ENCODE assay signal across 19 cellular contexts in genomic region chr1:109235137-109235536, GRCh38. TPM values are rescaled to one million over a fixed set of nuclear protein-coding genes. Genes with fewer than 3 reads are reported as not detected.
A peak's percentile ranks its signal among the peaks of the same experiment; 100 is the strongest.
DNase-seq lines count a peak whose midpoint lies in the region.
"Had no signal": no experiment of that assay in that cellular context is flagged by ENCODE, and none has a peak within 500 bp of the region (broad histone marks: within the 10 kb centered on the region; RNA-seq: fewer than 3 reads in every experiment).

No MANE protein-coding gene starts in this region.

- H3K36me3 Mint-ChIP-seq in activated CD4-positive, alpha-beta memory T cell treated with anti-CD3 and anti-CD28 coated beads for 36 hours, result peaks cover 42% of the 10 kb centered on the region
- peaks cover 60% of the 10 kb centered on the region for H3K36me3 Mint-ChIP-seq in activated CD4-positive, alpha-beta memory T cell treated with anti-CD3 and anti-CD28 coated beads, Interleukin-2, amount 10 ng/mL, durations not matched to agents 7 days and 5 days (ENCODE audit: low read depth)
- H3K36me3 Mint-ChIP-seq in CD4-positive, alpha-beta memory T cell, result peaks cover 43 to 75% of the 10 kb centered on the region in 2 donors
- peaks cover 66% of the 10 kb centered on the region for H3K36me3 Mint-ChIP-seq in activated T-helper 1 cell treated with anti-CD3 and anti-CD28 coated beads, Interleukin-12 subunit alpha, Interleukin-12 subunit beta, Interleukin-2, Interleukin-4 antibody, amounts not matched to agents 30 ng/mL and 10 ng/mL and 1 ng/mL, durations not matched to agents 14 hours and 24 hours and 36 hours (ENCODE audit: low read depth)

- H3K27me3 Mint-ChIP-seq in activated CD4-positive, alpha-beta memory T cell treated with anti-CD3 and anti-CD28 coated beads for 36 hours, result no peaks in the 10 kb centered on the region
- H3K27me3 Mint-ChIP-seq in activated CD4-positive, alpha-beta memory T cell treated with anti-CD3 and anti-CD28 coated beads, Interleukin-2, amount 10 ng/mL, durations not matched to agents 7 days and 5 days, result no peaks in the 10 kb centered on the region
- no peaks in the 10 kb centered on the region for H3K27me3 Mint-ChIP-seq in CD4-positive, alpha-beta memory T cell
- no peaks in the 10 kb centered on the region for H3K27me3 Mint-ChIP-seq in activated T-helper 1 cell treated with anti-CD3 and anti-CD28 coated beads, Interleukin-12 subunit alpha, Interleukin-12 subunit beta, Interleukin-2, Interleukin-4 antibody, amounts not matched to agents 30 ng/mL and 10 ng/mL and 1 ng/mL, durations not matched to agents 14 hours and 24 hours and 36 hours (ENCODE audit: insufficient read depth)
- H3K27me3 Mint-ChIP-seq: CD8-positive, alpha-beta memory T cell had no signal

- H3K4me2 ChIP-seq in neuronal stem cell (ENCODE audit: insufficient read depth, low read length, poor library complexity, severe bottlenecking), result no peak overlapping the region
- H3K4me2 ChIP-seq: PC-9 had no signal

- no peaks in the 10 kb centered on the region for H3K9me3 ChIP-seq in CD4-positive, alpha-beta memory T cell (ENCODE audit: control insufficient read depth in 1 of 2, low read length in 2 of 2)
- no peaks in the 10 kb centered on the region for H3K9me3 ChIP-seq in neuronal stem cell (replicated peaks in 1 of 2; ENCODE audit: control insufficient read depth in 2 of 2, insufficient read depth in 1 of 2, low read depth in 1 of 2, low read length in 2 of 2)
- H3K9me3 ChIP-seq: MG63 had no signal

- CTCF ChIA-PET in activated CD4-positive, alpha-beta memory T cell treated with anti-CD3 and anti-CD28 coated beads for 36 hours (lab: Charles Lee), result no interaction called here
- CTCF ChIA-PET in activated CD4-positive, alpha-beta memory T cell treated with anti-CD3 and anti-CD28 coated beads, Interleukin-2, amount 10 ng/mL, durations not matched to agents 7 days and 5 days (lab: Charles Lee), result no interaction called here
- CTCF ChIA-PET in CD4-positive, alpha-beta memory T cell (lab: Charles Lee; ENCODE audit: partially characterized antibody), result no interaction called here

- H3K14ac ChIP-seq in neuronal stem cell (ENCODE audit: low read length), result no peak overlapping the region

- intact Hi-C loops in activated CD4-positive, alpha-beta memory T cell treated with anti-CD3 and anti-CD28 coated beads for 36 hours (cut with micrococcal nuclease), result no loop called here
- intact Hi-C loops in CD4-positive, alpha-beta memory T cell (cut with micrococcal nuclease), result no loop called here
- intact Hi-C loops in activated T-helper 1 cell treated with anti-CD3 and anti-CD28 coated beads, Interleukin-12 subunit alpha, Interleukin-12 subunit beta, Interleukin-2, Interleukin-4 antibody, amounts not matched to agents 30 ng/mL and 10 ng/mL and 1 ng/mL, durations not matched to agents 14 hours and 24 hours and 36 hours (cut with micrococcal nuclease), result no loop called here

- DNase-seq in activated CD4-positive, alpha-beta memory T cell treated with anti-CD3 and anti-CD28 coated beads for 36 hours, result no peak
- DNase-seq in activated CD4-positive, alpha-beta memory T cell treated with anti-CD3 and anti-CD28 coated beads, Interleukin-2, amount 10 ng/mL, durations not matched to agents 7 days and 5 days, result no peak
- DNase-seq in CD4-positive, alpha-beta memory T cell, result no peak
- DNase-seq in activated T-helper 1 cell treated with anti-CD3 and anti-CD28 coated beads, Interleukin-12 subunit alpha, Interleukin-12 subunit beta, Interleukin-2, Interleukin-4 antibody, amounts not matched to agents 30 ng/mL and 10 ng/mL and 1 ng/mL, durations not matched to agents 14 hours and 24 hours and 36 hours (ENCODE audit: low spot score), result no peak
- DNase-seq in neuronal stem cell (ENCODE audit: low spot score) (no peak), NCI-H128 (lab: John Stamatoyannopoulos, UW; ENCODE audit: unreplicated experiment) (no peak), islet precursor cell (no peak)
- DNase-seq: CD8-positive, alpha-beta memory T cell; DMS53; GOT3; Kasumi-1; MG63; NCI-H1092; NCI-H146; NCI-H2029 treated with DMSO at 0.1 percent for 48 hours; NCI-H2171; NCI-H526; PC-9 had no signal

- peak overlapping the region; percentile 9 for H3K27ac Mint-ChIP-seq in activated CD4-positive, alpha-beta memory T cell treated with anti-CD3 and anti-CD28 coated beads for 36 hours
- H3K27ac Mint-ChIP-seq in activated CD4-positive, alpha-beta memory T cell treated with anti-CD3 and anti-CD28 coated beads, Interleukin-2, amount 10 ng/mL, durations not matched to agents 7 days and 5 days, result no peak overlapping the region
- peak overlapping the region in 4 of 7 donors; percentile 5 to 85 (median 70) for H3K27ac Mint-ChIP-seq in CD4-positive, alpha-beta memory T cell
- H3K27ac Mint-ChIP-seq in activated T-helper 1 cell treated with anti-CD3 and anti-CD28 coated beads, Interleukin-12 subunit alpha, Interleukin-12 subunit beta, Interleukin-2, Interleukin-4 antibody, amounts not matched to agents 30 ng/mL and 10 ng/mL and 1 ng/mL, durations not matched to agents 14 hours and 24 hours and 36 hours, result peak overlapping the region; percentile 48

- peaks cover 68% of the 10 kb centered on the region for H3K36me3 ChIP-seq in CD4-positive, alpha-beta memory T cell (ENCODE audit: insufficient read depth, low read length)
- peaks cover 47 to 98% of the 10 kb centered on the region in 2 donors for H3K36me3 ChIP-seq in neuronal stem cell (replicated peaks in 1 of 2; ENCODE audit: control insufficient read depth in 2 of 2, insufficient read depth in 2 of 2, low read length in 2 of 2)

- H2BK5ac ChIP-seq in neuronal stem cell (ENCODE audit: low read length), result no peak overlapping the region

- no peak overlapping the region for H2AFZ ChIP-seq in neuronal stem cell (ENCODE audit: low read length)
- H2AFZ ChIP-seq: PC-9 had no signal

- no peak overlapping the region for H4K91ac ChIP-seq in neuronal stem cell (ENCODE audit: low read depth, low read length, poor library complexity)

- H3K18ac ChIP-seq in neuronal stem cell (ENCODE audit: low read length), result peak overlapping the region; percentile 22

- H2BK15ac ChIP-seq in neuronal stem cell (ENCODE audit: low read length), result no peak overlapping the region

- H3K79me1 ChIP-seq in neuronal stem cell (ENCODE audit: low read depth, low read length), result no peaks in the 10 kb centered on the region

- H3K23ac ChIP-seq in neuronal stem cell (ENCODE audit: low read depth, low read length, poor library complexity), result no peak overlapping the region

- no peak overlapping the region for H3K4ac ChIP-seq in neuronal stem cell (ENCODE audit: low read length)

- no peaks in the 10 kb centered on the region for H3K27me3 ChIP-seq in CD4-positive, alpha-beta memory T cell (ENCODE audit: insufficient read depth, low read length)
- H3K27me3 ChIP-seq in neuronal stem cell (ENCODE audit: control insufficient read depth in 3 of 3, insufficient read depth in 3 of 3, low read depth in 1 of 3, low read length in 3 of 3), result no peaks in the 10 kb centered on the region
- H3K27me3 ChIP-seq: MG63 had no signal

- H3K4me3 ChIP-seq in CD4-positive, alpha-beta memory T cell (ENCODE audit: low read length in 2 of 2), result no peak overlapping the region
- H3K4me3 ChIP-seq in neuronal stem cell (ENCODE audit: low read length in 2 of 2), result no peak overlapping the region
- H3K4me3 ChIP-seq: MG63, PC-9 had no signal

- H3K4me1 ChIP-seq in CD4-positive, alpha-beta memory T cell (ENCODE audit: insufficient read depth, low read length), result peaks cover 4% of the 10 kb centered on the region
- H3K4me1 ChIP-seq in neuronal stem cell (ENCODE audit: control insufficient read depth in 2 of 2, insufficient read depth in 1 of 2, low read depth in 1 of 2, low read length in 2 of 2), result peaks cover 13 to 27% of the 10 kb centered on the region in 2 donors

- no peak overlapping the region for H4K8ac ChIP-seq in neuronal stem cell (ENCODE audit: low read depth, low read length)

- H3K4me1 Mint-ChIP-seq in activated CD4-positive, alpha-beta memory T cell treated with anti-CD3 and anti-CD28 coated beads for 36 hours (ENCODE audit: low read depth), result peaks cover 2% of the 10 kb centered on the region
- peaks cover 11% of the 10 kb centered on the region for H3K4me1 Mint-ChIP-seq in activated CD4-positive, alpha-beta memory T cell treated with anti-CD3 and anti-CD28 coated beads, Interleukin-2, amount 10 ng/mL, durations not matched to agents 7 days and 5 days
- peaks cover 4 to 8% (median 7%) of the 10 kb centered on the region in 4 donors for H3K4me1 Mint-ChIP-seq in CD4-positive, alpha-beta memory T cell
- no peaks in the 10 kb centered on the region for H3K4me1 Mint-ChIP-seq in activated T-helper 1 cell treated with anti-CD3 and anti-CD28 coated beads, Interleukin-12 subunit alpha, Interleukin-12 subunit beta, Interleukin-2, Interleukin-4 antibody, amounts not matched to agents 30 ng/mL and 10 ng/mL and 1 ng/mL, durations not matched to agents 14 hours and 24 hours and 36 hours (ENCODE audit: low read depth)

- no peak overlapping the region for H3K4me3 Mint-ChIP-seq in activated CD4-positive, alpha-beta memory T cell treated with anti-CD3 and anti-CD28 coated beads for 36 hours
- no peak overlapping the region for H3K4me3 Mint-ChIP-seq in activated CD4-positive, alpha-beta memory T cell treated with anti-CD3 and anti-CD28 coated beads, Interleukin-2, amount 10 ng/mL, durations not matched to agents 7 days and 5 days
- no peak overlapping the region for H3K4me3 Mint-ChIP-seq in CD4-positive, alpha-beta memory T cell
- no peak overlapping the region for H3K4me3 Mint-ChIP-seq in activated T-helper 1 cell treated with anti-CD3 and anti-CD28 coated beads, Interleukin-12 subunit alpha, Interleukin-12 subunit beta, Interleukin-2, Interleukin-4 antibody, amounts not matched to agents 30 ng/mL and 10 ng/mL and 1 ng/mL, durations not matched to agents 14 hours and 24 hours and 36 hours
- H3K4me3 Mint-ChIP-seq: CD8-positive, alpha-beta memory T cell had no signal

- POLR2A ChIA-PET in activated CD4-positive, alpha-beta memory T cell treated with anti-CD3 and anti-CD28 coated beads for 36 hours (lab: Charles Lee), result no interaction called here
- POLR2A ChIA-PET in activated CD4-positive, alpha-beta memory T cell treated with anti-CD3 and anti-CD28 coated beads, Interleukin-2, amount 10 ng/mL, durations not matched to agents 7 days and 5 days (lab: Charles Lee), result no interaction called here
- POLR2A ChIA-PET in CD4-positive, alpha-beta memory T cell (lab: Charles Lee; ENCODE audit: partially characterized antibody), result no interaction called here

- H3K9me3 Mint-ChIP-seq in activated CD4-positive, alpha-beta memory T cell treated with anti-CD3 and anti-CD28 coated beads for 36 hours, result no peaks in the 10 kb centered on the region
- H3K9me3 Mint-ChIP-seq in activated CD4-positive, alpha-beta memory T cell treated with anti-CD3 and anti-CD28 coated beads, Interleukin-2, amount 10 ng/mL, durations not matched to agents 7 days and 5 days, result no peaks in the 10 kb centered on the region
- H3K9me3 Mint-ChIP-seq in CD4-positive, alpha-beta memory T cell, result peaks cover 0 to 3% (median 0%) of the 10 kb centered on the region in 8 donors
- no peaks in the 10 kb centered on the region for H3K9me3 Mint-ChIP-seq in activated T-helper 1 cell treated with anti-CD3 and anti-CD28 coated beads, Interleukin-12 subunit alpha, Interleukin-12 subunit beta, Interleukin-2, Interleukin-4 antibody, amounts not matched to agents 30 ng/mL and 10 ng/mL and 1 ng/mL, durations not matched to agents 14 hours and 24 hours and 36 hours
- H3K9me3 Mint-ChIP-seq: CD8-positive, alpha-beta memory T cell had no signal

- no peak overlapping the region for H2AK5ac ChIP-seq in neuronal stem cell (ENCODE audit: low read depth, low read length)

- no peak overlapping the region for H3K9ac ChIP-seq in neuronal stem cell (ENCODE audit: low read depth, low read length, poor library complexity)

- no peak overlapping the region for H2BK12ac ChIP-seq in neuronal stem cell (ENCODE audit: low read length)

- H3K27ac ChIP-seq in CD4-positive, alpha-beta memory T cell (ENCODE audit: low read depth, low read length), result no peak overlapping the region
- no peak overlapping the region for H3K27ac ChIP-seq in neuronal stem cell (replicated peaks; ENCODE audit: low read length)
- H3K27ac ChIP-seq: PC-9, RWPE1 had no signal

- H2BK120ac ChIP-seq in neuronal stem cell (ENCODE audit: low read depth, low read length), result no peak overlapping the region

- WGBS in neuronal stem cell (ENCODE audit: extremely low coverage in 2 of 2, insufficient read length in 2 of 2, insufficient replicate concordance in 1 of 2), 2 donors, result no CpG with 5 or more reads among the region's 7 CpGs

RNA-seq across cellular contexts. Expression of gene CELSR2, which starts 14.2 kb away (rescaled TPM):
- total RNA-seq in activated CD4-positive, alpha-beta memory T cell treated with anti-CD3 and anti-CD28 coated beads for 36 hours, result 1 to 10 TPM; 1.0 to 1.3 TPM
- 1 to 10 TPM; 2.0 to 2.2 TPM for total RNA-seq in activated CD4-positive, alpha-beta memory T cell treated with anti-CD3 and anti-CD28 coated beads, Interleukin-2, amount 10 ng/mL, durations not matched to agents 7 days and 5 days
- 1 to 10 TPM; 2.6 to 3.1 TPM for total RNA-seq in CD4-positive, alpha-beta memory T cell
- under 1 TPM in 1 of 2 donors, not detected in 1; 0.52 TPM for polyA plus RNA-seq in CD4-positive, alpha-beta memory T cell
- total RNA-seq in activated T-helper 1 cell treated with anti-CD3 and anti-CD28 coated beads, Interleukin-12 subunit alpha, Interleukin-12 subunit beta, Interleukin-2, Interleukin-4 antibody, amounts not matched to agents 30 ng/mL and 10 ng/mL and 1 ng/mL, durations not matched to agents 14 hours and 24 hours and 36 hours, result 4.1 and 4.9 TPM in 2 replicates
- 40.0 TPM for polyA plus RNA-seq in neuronal stem cell (2013, experiment 1 of 2)
- 41.0 TPM for polyA plus RNA-seq in neuronal stem cell (2013, experiment 2 of 2)

RNA-seq across cellular contexts. Expression of gene SARS1, which starts 21.4 kb away (rescaled TPM):
- 100 to 1,000 TPM; 245 to 251 TPM for total RNA-seq in activated CD4-positive, alpha-beta memory T cell treated with anti-CD3 and anti-CD28 coated beads for 36 hours
- total RNA-seq in activated CD4-positive, alpha-beta memory T cell treated with anti-CD3 and anti-CD28 coated beads, Interleukin-2, amount 10 ng/mL, durations not matched to agents 7 days and 5 days, result 100 to 1,000 TPM; 193 to 195 TPM
- total RNA-seq in CD4-positive, alpha-beta memory T cell, result 100 to 1,000 TPM; 178 to 190 TPM
- 100 to 1,000 TPM; 153 to 199 TPM for polyA plus RNA-seq in CD4-positive, alpha-beta memory T cell
- total RNA-seq in activated T-helper 1 cell treated with anti-CD3 and anti-CD28 coated beads, Interleukin-12 subunit alpha, Interleukin-12 subunit beta, Interleukin-2, Interleukin-4 antibody, amounts not matched to agents 30 ng/mL and 10 ng/mL and 1 ng/mL, durations not matched to agents 14 hours and 24 hours and 36 hours, result 147 and 154 TPM in 2 replicates
- polyA plus RNA-seq in neuronal stem cell (2013, experiment 1 of 2), result 110 TPM
- 109 TPM for polyA plus RNA-seq in neuronal stem cell (2013, experiment 2 of 2)

RNA-seq across cellular contexts. Expression of gene PSRC1, which starts 47.8 kb away (rescaled TPM):
- total RNA-seq in activated CD4-positive, alpha-beta memory T cell treated with anti-CD3 and anti-CD28 coated beads for 36 hours, result 10 to 100 TPM; 14.9 to 16.3 TPM
- 10 to 100 TPM; 27.0 to 28.7 TPM for total RNA-seq in activated CD4-positive, alpha-beta memory T cell treated with anti-CD3 and anti-CD28 coated beads, Interleukin-2, amount 10 ng/mL, durations not matched to agents 7 days and 5 days
- total RNA-seq in CD4-positive, alpha-beta memory T cell, result under 1 TPM; 0.17 to 0.28 TPM
- under 1 TPM; 0.18 to 0.31 TPM for polyA plus RNA-seq in CD4-positive, alpha-beta memory T cell
- total RNA-seq in activated T-helper 1 cell treated with anti-CD3 and anti-CD28 coated beads, Interleukin-12 subunit alpha, Interleukin-12 subunit beta, Interleukin-2, Interleukin-4 antibody, amounts not matched to agents 30 ng/mL and 10 ng/mL and 1 ng/mL, durations not matched to agents 14 hours and 24 hours and 36 hours, result 3.6 and 5.5 TPM in 2 replicates
- 118 TPM for polyA plus RNA-seq in neuronal stem cell (2013, experiment 1 of 2)
- polyA plus RNA-seq in neuronal stem cell (2013, experiment 2 of 2), result 115 TPM
